21 cellular contexts compared by ENCODE assay signal in genomic region chr9:114836769-114837168, GRCh38. TPM values are rescaled to one million over a fixed set of nuclear protein-coding genes. Genes with fewer than 3 reads are reported as not detected.
DNase-seq lines count a peak whose midpoint lies in the region; ATAC-seq and TF ChIP-seq lines count a peak whose summit lies in the region.
"Had no signal": no experiment of that assay in that cellular context is flagged by ENCODE, and none has a peak within 500 bp of the region (broad histone marks: within the 10 kb centered on the region; RNA-seq: fewer than 3 reads in every experiment).

No MANE protein-coding gene starts in this region.

- H3K9ac ChIP-seq in mammary epithelial cell (ENCODE audit: insufficient read depth, low read length): no peak overlapping the region

- no peaks in the 10 kb centered on the region for H3K4me1 ChIP-seq in mammary epithelial cell (ENCODE audit: insufficient read depth, low read length)
- H3K4me1 ChIP-seq in breast epithelium: no peaks in the 10 kb centered on the region
- H3K4me1 ChIP-seq: esophagus squamous epithelium had no signal

- in situ Hi-C loops in mammary epithelial cell (cut with MboI; ENCODE audit: low sequenced_read_pairs in 2 of 2): no loop called here

- no peak overlapping the region for H3K4me2 ChIP-seq in mammary epithelial cell (ENCODE audit: insufficient read depth, low read depth, low read length)

- H3K4me3 Mint-ChIP-seq in T-helper 1 cell treated with Interleukin-12 subunit alpha and Interleukin-12 subunit beta and Interleukin-4 antibody, amounts not matched to agents 30 μg/mL and 1 μg/mL, for 36 hours: peak overlapping the region; percentile 9
- no peak overlapping the region for H3K4me3 Mint-ChIP-seq in stimulated activated naive CD8-positive, alpha-beta T cell treated with anti-CD3 and anti-CD28 coated beads, Interleukin-15, amount 100 ng/mL, for 72 hours
- H3K4me3 Mint-ChIP-seq: natural killer cell had no signal

- H3K27me3 Mint-ChIP-seq in T-helper 1 cell treated with Interleukin-12 subunit alpha and Interleukin-12 subunit beta and Interleukin-4 antibody, amounts not matched to agents 30 μg/mL and 1 μg/mL, for 36 hours (ENCODE audit: low read depth): peaks cover 9% of the 10 kb centered on the region
- peaks cover 7% of the 10 kb centered on the region for H3K27me3 Mint-ChIP-seq in stimulated activated naive CD8-positive, alpha-beta T cell treated with anti-CD3 and anti-CD28 coated beads, Interleukin-15, amount 100 ng/mL, for 72 hours

- no peak overlapping the region for H3K27ac ChIP-seq in mammary epithelial cell (ENCODE audit: insufficient read depth, low read depth, low read length)
- H3K27ac ChIP-seq in breast epithelium: no peak overlapping the region
- H3K27ac ChIP-seq: brain microvascular endothelial cell, esophagus squamous epithelium had no signal

- H3K36me3 ChIP-seq in mammary epithelial cell (ENCODE audit: insufficient read depth, low read length): no peaks in the 10 kb centered on the region
- no peaks in the 10 kb centered on the region for H3K36me3 ChIP-seq in breast epithelium
- H3K36me3 ChIP-seq: brain microvascular endothelial cell, esophagus squamous epithelium had no signal

- DNase-seq in mammary epithelial cell: peak; percentile 56
- no peak for DNase-seq in breast epithelium (ENCODE audit: low spot score in 2 of 2)
- DNase-seq in epithelial cell of esophagus (ENCODE audit: low read depth): peak; percentile 19
- peak; percentile 18 to 65 for DNase-seq in stimulated activated naive CD8-positive, alpha-beta T cell treated with anti-CD3 and anti-CD28 coated beads, Interleukin-15, amount 100 ng/mL, for 72 hours
- no peak for DNase-seq in hippocampal formation (lab: John Stamatoyannopoulos, UW)
- DNase-seq in D341Med (ENCODE audit: low spot score): no peak
- DNase-seq: activated CD4-positive, CD25-positive, alpha-beta regulatory T cell treated with anti-CD3 and anti-CD28 coated beads, Interleukin-2, amount 50 U/mL, for 72 hours; activated gamma-delta T cell; brain microvascular endothelial cell; esophagus squamous epithelium; H7; head of caudate nucleus; Karpas-422; natural killer cell; NCI-H1694; NCI-H226; SHP77; T-helper 9 cell had no signal

- peak; percentile 99 for ATAC-seq in stimulated activated naive CD8-positive, alpha-beta T cell treated with anti-CD3 and anti-CD28 coated beads, Interleukin-15, amount 100 ng/mL, for 72 hours
- no peak for ATAC-seq in HG02798 (IDR thresholded peaks at IDR 0.05; ENCODE audit: poor library complexity, unreplicated experiment)

- TF ChIP-seq POLR2A in breast epithelium (IDR thresholded peaks at IDR 0.05): no peak

- H2AFZ ChIP-seq in mammary epithelial cell (ENCODE audit: low read depth, low read length): no peak overlapping the region

- H4K20me1 ChIP-seq in mammary epithelial cell (ENCODE audit: insufficient read depth, low read length): no peaks in the 10 kb centered on the region

- no TSS peak for BruUV-seq in mammary epithelial cell (replicated peaks; lab: Mats Ljungman, UMichigan)

- CTCF ChIA-PET in mammary epithelial cell (lab: Charles Lee; ENCODE audit: low non-redundant PET): no interaction called here

- peaks cover 24% of the 10 kb centered on the region for H3K4me1 Mint-ChIP-seq in T-helper 1 cell treated with Interleukin-12 subunit alpha and Interleukin-12 subunit beta and Interleukin-4 antibody, amounts not matched to agents 30 μg/mL and 1 μg/mL, for 36 hours (ENCODE audit: low read depth)
- H3K4me1 Mint-ChIP-seq in stimulated activated naive CD8-positive, alpha-beta T cell treated with anti-CD3 and anti-CD28 coated beads, Interleukin-15, amount 100 ng/mL, for 72 hours: peaks cover 23% of the 10 kb centered on the region

- WGBS in mammary epithelial cell (ENCODE audit: low coverage, missing lambda C conversion rate): 76% methylated on average over 2 of the region's 3 CpGs

- no peaks in the 10 kb centered on the region for H3K9me3 ChIP-seq in mammary epithelial cell (replicated peaks; ENCODE audit: insufficient read depth, low read length)
- H3K9me3 ChIP-seq in breast epithelium: no peaks in the 10 kb centered on the region
- H3K9me3 ChIP-seq: esophagus squamous epithelium had no signal

- intact Hi-C loops in mammary epithelial cell (cut with micrococcal nuclease): no loop called here
- intact Hi-C loops in breast epithelium (cut with DNase I; ENCODE audit: low total_unique reads): no loop called here

- no peaks in the 10 kb centered on the region for H3K79me2 ChIP-seq in mammary epithelial cell (ENCODE audit: insufficient read depth, low read length)

- dilution Hi-C loops in mammary epithelial cell (cut with HindIII; ENCODE audit: low sequenced_read_pairs): no loop called here

- peaks cover 31% of the 10 kb centered on the region for H3K36me3 Mint-ChIP-seq in T-helper 1 cell treated with Interleukin-12 subunit alpha and Interleukin-12 subunit beta and Interleukin-4 antibody, amounts not matched to agents 30 μg/mL and 1 μg/mL, for 36 hours (ENCODE audit: low read depth)

- H3K27ac Mint-ChIP-seq in T-helper 1 cell treated with Interleukin-12 subunit alpha and Interleukin-12 subunit beta and Interleukin-4 antibody, amounts not matched to agents 30 μg/mL and 1 μg/mL, for 36 hours: no peak overlapping the region
- no peak overlapping the region for H3K27ac Mint-ChIP-seq in stimulated activated naive CD8-positive, alpha-beta T cell treated with anti-CD3 and anti-CD28 coated beads, Interleukin-15, amount 100 ng/mL, for 72 hours
- H3K27ac Mint-ChIP-seq: natural killer cell, progenitor cell of endocrine pancreas had no signal

- no peak overlapping the region for H3K4me3 ChIP-seq in mammary epithelial cell (replicated peaks in 1 of 3; ENCODE audit: insufficient read depth in 1 of 3, low read depth in 2 of 3, low read length in 3 of 3)
- no peak overlapping the region for H3K4me3 ChIP-seq in breast epithelium
- no peak overlapping the region for H3K4me3 ChIP-seq in epithelial cell of esophagus (ENCODE audit: low read length)
- H3K4me3 ChIP-seq: esophagus squamous epithelium had no signal

- H3K9me3 Mint-ChIP-seq in T-helper 1 cell treated with Interleukin-12 subunit alpha and Interleukin-12 subunit beta and Interleukin-4 antibody, amounts not matched to agents 30 μg/mL and 1 μg/mL, for 36 hours: peaks cover 23% of the 10 kb centered on the region
- peaks cover 23 to 40% of the 10 kb centered on the region in 2 donors for H3K9me3 Mint-ChIP-seq in stimulated activated naive CD8-positive, alpha-beta T cell treated with anti-CD3 and anti-CD28 coated beads, Interleukin-15, amount 100 ng/mL, for 72 hours
- H3K9me3 Mint-ChIP-seq: natural killer cell had no signal

- no peak for TF ChIP-seq CTCF in mammary epithelial cell (conservative IDR thresholded peaks at IDR 0.05 in 1 of 2, IDR thresholded peaks at IDR 0.05 in 1 of 2; ENCODE audit: extremely low read depth in 1 of 2, insufficient read depth in 1 of 2, low read depth in 1 of 2, low read length in 2 of 2)
- TF ChIP-seq CTCF in breast epithelium (IDR thresholded peaks at IDR 0.05): no peak
- no peak for TF ChIP-seq CTCF in epithelial cell of esophagus (IDR thresholded peaks at IDR 0.05; ENCODE audit: insufficient read depth, low read depth, low read length, missing control alignments)

- H3K27me3 ChIP-seq in mammary epithelial cell (ENCODE audit: insufficient read depth, low read length) (no peaks in the 10 kb centered on the region), breast epithelium (no peaks in the 10 kb centered on the region)
- H3K27me3 ChIP-seq: brain microvascular endothelial cell had no signal

RNA-seq across cellular contexts. Expression of gene TNFSF15, which starts 30.9 kb away (rescaled TPM):
- total RNA-seq in mammary epithelial cell (1 to 10 TPM; 1.3 to 2.1 TPM), breast epithelium (1 to 10 TPM in 1 of 3 donors, under 1 TPM in 2; 0.16 to 2.0 (median 0.66) TPM)
- polyA plus RNA-seq in mammary epithelial cell: 0.74 TPM
- polyA minus RNA-seq in mammary epithelial cell: 0.62 TPM
- total RNA-seq: H7, natural killer cell had no signal

Comparison
In these comparisons a context has a peak if more than half of its experiments do, and no peak if none do; other contexts are left out.
1. DNase-seq: peak in mammary epithelial cell (single experiment), epithelial cell of esophagus (single experiment) and stimulated activated naive CD8-positive, alpha-beta T cell treated with anti-CD3 and anti-CD28 coated beads, Interleukin-15, amount 100 ng/mL, for 72 hours (2 of 2); none in breast epithelium (0 of 2), hippocampal formation (0 of 2) and D341Med (single experiment).